In the genomic region with DNA sequence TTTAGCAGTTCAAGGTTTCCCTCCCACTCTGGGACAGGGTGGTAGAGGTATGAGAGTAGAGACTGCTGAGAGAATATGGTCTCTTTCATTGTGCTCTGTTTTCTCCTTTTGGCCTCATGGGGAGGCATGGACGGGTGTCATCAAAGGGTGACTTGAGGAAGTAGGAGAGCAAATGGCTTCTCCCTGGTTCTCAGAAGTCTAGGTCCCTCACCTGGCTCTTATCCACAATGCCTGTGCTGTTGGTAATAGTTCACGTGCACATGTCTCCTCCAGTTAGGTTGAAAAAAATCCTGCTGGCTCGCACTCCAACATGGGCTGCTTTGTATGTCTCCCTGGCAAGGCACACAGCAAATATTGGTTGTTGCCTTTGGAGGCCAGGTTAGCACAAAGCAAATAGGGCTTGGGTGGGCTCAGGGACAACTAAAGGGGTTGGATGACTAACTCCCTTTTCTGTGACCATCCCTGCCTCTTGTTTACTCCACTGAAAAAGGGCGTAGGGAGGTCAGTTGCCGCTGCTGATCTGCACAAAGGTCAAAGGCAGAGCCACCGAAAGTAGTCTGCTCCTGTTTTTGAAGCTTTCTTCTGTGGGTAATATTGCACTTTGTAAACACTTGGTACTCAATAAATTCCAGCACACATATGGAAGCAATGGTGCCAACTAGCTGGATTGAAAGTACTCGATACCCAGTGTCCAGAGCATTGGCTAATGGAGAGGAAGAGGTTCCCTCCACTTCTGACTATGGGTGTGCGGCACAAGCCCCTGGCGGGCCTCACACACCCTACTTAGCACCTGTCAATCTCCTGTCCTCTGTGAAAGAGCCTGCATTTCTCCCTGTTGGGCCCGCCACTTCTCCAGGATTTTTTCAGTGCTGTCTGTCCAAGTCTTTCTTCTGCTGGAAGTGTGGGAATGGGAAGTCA, we compare ENCODE assay signal across 1 cellular context.
TF ChIP-seq lines count a peak whose summit lies in the region.

No MANE protein-coding gene starts in this region.

TF ChIP-seq in HepG2, 621 proteins besides CTCF, POLR2A, EP300 and RAD21 (continued from another document and continues in another):
- TF ChIP-seq, protein P1, sequence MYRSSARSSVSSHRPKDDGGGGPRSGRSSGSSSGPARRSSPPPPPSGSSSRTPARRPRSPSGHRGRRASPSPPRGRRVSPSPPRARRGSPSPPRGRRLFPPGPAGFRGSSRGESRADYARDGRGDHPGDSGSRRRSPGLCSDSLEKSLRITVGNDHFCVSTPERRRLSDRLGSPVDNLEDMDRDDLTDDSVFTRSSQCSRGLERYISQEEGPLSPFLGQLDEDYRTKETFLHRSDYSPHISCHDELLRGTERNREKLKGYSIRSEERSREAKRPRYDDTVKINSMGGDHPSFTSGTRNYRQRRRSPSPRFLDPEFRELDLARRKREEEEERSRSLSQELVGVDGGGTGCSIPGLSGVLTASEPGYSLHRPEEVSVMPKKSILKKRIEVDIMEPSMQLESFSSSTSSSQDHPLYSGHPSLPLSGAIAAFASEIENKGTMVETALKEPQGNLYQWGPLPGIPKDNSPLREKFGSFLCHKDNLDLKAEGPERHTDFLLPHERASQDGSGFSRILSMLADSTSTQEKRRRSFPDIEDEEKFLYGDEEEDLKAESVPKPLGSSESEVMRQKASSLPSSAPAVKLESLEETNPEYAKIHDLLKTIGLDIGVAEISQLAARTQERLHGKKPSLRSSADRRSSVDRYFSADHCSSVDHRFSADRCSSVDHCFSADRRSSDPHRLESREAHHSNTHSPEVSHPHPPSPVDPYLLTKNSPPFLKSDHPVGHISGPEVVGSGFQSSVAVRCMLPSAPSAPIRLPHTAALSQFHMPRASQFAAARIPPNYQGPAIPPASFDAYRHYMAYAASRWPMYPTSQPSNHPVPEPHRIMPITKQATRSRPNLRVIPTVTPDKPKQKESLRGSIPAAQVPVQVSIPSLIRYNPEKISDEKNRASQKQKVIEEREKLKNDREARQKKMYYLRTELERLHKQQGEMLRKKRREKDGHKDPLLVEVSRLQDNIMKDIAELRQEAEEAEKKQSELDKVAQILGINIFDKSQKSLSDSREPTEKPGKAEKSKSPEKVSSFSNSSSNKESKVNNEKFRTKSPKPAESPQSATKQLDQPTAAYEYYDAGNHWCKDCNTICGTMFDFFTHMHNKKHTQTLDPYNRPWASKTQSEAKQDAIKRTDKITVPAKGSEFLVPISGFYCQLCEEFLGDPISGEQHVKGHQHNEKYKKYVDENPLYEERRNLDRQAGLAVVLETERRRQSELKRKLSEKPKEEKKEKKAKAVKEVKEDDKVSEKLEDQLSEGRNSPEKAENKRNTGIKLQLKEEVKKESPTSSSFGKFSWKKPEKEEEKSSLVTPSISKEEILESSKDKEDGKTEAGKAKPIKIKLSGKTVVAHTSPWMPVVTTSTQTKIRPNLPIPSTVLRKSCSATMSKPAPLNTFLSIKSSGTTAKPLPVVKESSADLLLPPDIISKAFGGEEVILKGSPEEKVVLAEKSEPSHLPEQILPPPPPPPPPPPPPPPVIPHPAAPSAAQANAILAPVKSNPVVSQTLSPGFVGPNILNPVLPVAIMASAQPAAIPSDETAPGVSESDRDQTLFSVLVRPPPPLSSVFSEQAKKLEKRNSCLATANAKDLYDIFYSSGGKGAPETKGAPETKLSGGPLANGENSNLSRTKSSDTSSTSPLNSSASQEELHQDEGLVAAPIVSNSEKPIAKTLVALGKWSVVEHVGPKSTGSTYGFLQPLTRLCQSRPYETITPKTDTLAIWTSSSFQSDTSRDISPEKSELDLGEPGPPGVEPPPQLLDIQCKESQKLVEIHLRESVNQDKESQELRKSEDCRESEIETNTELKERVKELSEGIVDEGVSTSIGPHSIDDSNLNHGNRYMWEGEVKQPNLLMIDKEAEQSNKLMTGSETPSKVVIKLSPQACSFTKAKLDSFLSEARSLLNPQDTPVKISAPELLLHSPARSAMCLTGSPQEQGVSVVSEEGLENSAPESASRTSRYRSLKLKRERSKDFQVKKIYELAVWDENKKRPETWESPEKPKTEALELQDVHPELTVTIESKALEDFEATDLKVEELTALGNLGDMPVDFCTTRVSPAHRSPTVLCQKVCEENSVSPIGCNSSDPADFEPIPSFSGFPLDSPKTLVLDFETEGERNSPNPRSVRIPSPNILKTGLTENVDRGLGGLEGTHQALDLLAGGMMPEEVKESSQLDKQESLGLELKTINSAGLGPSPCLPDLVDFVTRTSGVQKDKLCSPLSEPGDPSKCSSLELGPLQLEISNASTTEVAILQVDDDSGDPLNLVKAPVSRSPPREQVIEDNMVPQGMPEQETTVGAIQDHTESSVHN (CRISPR knock-in tag; IDR thresholded peaks at IDR 0.05) = peak; percentile 85; the same call in 1 of the 2 replicates
- no peak for TF ChIP-seq ZNF83 (CRISPR knock-in tag; IDR thresholded peaks at IDR 0.05; ENCODE audit: borderline replicate concordance)
- TF ChIP-seq, protein P2, sequence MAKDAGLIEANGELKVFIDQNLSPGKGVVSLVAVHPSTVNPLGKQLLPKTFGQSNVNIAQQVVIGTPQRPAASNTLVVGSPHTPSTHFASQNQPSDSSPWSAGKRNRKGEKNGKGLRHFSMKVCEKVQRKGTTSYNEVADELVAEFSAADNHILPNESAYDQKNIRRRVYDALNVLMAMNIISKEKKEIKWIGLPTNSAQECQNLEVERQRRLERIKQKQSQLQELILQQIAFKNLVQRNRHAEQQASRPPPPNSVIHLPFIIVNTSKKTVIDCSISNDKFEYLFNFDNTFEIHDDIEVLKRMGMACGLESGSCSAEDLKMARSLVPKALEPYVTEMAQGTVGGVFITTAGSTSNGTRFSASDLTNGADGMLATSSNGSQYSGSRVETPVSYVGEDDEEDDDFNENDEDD (CRISPR knock-in tag; IDR thresholded peaks at IDR 0.05; ENCODE audit: borderline replicate concordance) = no peak
- TF ChIP-seq HNF4A (CRISPR knock-in tag; IDR thresholded peaks at IDR 0.05) = peak; percentile 93
- peak; percentile 94 for TF ChIP-seq ZNF205 (CRISPR knock-in tag; IDR thresholded peaks at IDR 0.05)
- TF ChIP-seq, protein P3, sequence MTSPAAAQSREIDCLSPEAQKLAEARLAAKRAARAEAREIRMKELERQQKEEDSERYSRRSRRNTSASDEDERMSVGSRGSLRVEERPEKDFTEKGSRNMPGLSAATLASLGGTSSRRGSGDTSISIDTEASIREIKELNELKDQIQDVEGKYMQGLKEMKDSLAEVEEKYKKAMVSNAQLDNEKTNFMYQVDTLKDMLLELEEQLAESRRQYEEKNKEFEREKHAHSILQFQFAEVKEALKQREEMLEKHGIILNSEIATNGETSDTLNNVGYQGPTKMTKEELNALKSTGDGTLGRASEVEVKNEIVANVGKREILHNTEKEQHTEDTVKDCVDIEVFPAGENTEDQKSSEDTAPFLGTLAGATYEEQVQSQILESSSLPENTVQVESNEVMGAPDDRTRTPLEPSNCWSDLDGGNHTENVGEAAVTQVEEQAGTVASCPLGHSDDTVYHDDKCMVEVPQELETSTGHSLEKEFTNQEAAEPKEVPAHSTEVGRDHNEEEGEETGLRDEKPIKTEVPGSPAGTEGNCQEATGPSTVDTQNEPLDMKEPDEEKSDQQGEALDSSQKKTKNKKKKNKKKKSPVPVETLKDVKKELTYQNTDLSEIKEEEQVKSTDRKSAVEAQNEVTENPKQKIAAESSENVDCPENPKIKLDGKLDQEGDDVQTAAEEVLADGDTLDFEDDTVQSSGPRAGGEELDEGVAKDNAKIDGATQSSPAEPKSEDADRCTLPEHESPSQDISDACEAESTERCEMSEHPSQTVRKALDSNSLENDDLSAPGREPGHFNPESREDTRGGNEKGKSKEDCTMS (CRISPR knock-in tag; conservative IDR thresholded peaks at IDR 0.05) = no peak
- TF ChIP-seq ZNF124 (CRISPR knock-in tag; IDR thresholded peaks at IDR 0.05) = peak; percentile 99
- peak; percentile 68 for TF ChIP-seq ZSCAN9 (CRISPR knock-in tag; IDR thresholded peaks at IDR 0.05; ENCODE audit: borderline replicate concordance)
- 0 out of 2 replicates have a peak, but pooled peaks have one; percentile 18 for TF ChIP-seq ZNF547 (CRISPR knock-in tag; IDR thresholded peaks at IDR 0.05)
- no peak for TF ChIP-seq ZNF567 (CRISPR knock-in tag; IDR thresholded peaks at IDR 0.05; ENCODE audit: borderline replicate concordance)
- TF ChIP-seq PITX1 (CRISPR knock-in tag; IDR thresholded peaks at IDR 0.05) = peak; percentile 94
- TF ChIP-seq ZNF232 (CRISPR knock-in tag; IDR thresholded peaks at IDR 0.05; ENCODE audit: borderline replicate concordance) = peak; percentile 66
- peak; percentile 90; the same call in 1 of the 2 replicates for TF ChIP-seq HMG20A (CRISPR knock-in tag; IDR thresholded peaks at IDR 0.05; ENCODE audit: borderline replicate concordance)
- peak; percentile 88 for TF ChIP-seq HMG20B (CRISPR knock-in tag; conservative IDR thresholded peaks at IDR 0.05)
- peak; percentile 45; the same call in 1 of the 2 replicates for TF ChIP-seq ZNF7 (CRISPR knock-in tag; IDR thresholded peaks at IDR 0.05)
- peak; percentile 34; the same call in 1 of the 2 replicates for TF ChIP-seq ZFX (CRISPR knock-in tag; IDR thresholded peaks at IDR 0.05; ENCODE audit: low read depth)
- TF ChIP-seq ZNF329 (CRISPR knock-in tag; IDR thresholded peaks at IDR 0.05; ENCODE audit: low read depth) = no peak
- peak; percentile 96 for TF ChIP-seq FOXK1 (CRISPR knock-in tag; IDR thresholded peaks at IDR 0.05; ENCODE audit: borderline replicate concordance, low read depth)
- TF ChIP-seq, protein P4, sequence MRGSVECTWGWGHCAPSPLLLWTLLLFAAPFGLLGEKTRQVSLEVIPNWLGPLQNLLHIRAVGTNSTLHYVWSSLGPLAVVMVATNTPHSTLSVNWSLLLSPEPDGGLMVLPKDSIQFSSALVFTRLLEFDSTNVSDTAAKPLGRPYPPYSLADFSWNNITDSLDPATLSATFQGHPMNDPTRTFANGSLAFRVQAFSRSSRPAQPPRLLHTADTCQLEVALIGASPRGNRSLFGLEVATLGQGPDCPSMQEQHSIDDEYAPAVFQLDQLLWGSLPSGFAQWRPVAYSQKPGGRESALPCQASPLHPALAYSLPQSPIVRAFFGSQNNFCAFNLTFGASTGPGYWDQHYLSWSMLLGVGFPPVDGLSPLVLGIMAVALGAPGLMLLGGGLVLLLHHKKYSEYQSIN (CRISPR knock-in tag; IDR thresholded peaks at IDR 0.05; ENCODE audit: borderline replicate concordance) = no peak
- no peak for TF ChIP-seq ZNF343 (CRISPR knock-in tag; IDR thresholded peaks at IDR 0.05)
- no peak for TF ChIP-seq RARG (CRISPR knock-in tag; IDR thresholded peaks at IDR 0.05; ENCODE audit: low read depth)
- TF ChIP-seq, protein P5, sequence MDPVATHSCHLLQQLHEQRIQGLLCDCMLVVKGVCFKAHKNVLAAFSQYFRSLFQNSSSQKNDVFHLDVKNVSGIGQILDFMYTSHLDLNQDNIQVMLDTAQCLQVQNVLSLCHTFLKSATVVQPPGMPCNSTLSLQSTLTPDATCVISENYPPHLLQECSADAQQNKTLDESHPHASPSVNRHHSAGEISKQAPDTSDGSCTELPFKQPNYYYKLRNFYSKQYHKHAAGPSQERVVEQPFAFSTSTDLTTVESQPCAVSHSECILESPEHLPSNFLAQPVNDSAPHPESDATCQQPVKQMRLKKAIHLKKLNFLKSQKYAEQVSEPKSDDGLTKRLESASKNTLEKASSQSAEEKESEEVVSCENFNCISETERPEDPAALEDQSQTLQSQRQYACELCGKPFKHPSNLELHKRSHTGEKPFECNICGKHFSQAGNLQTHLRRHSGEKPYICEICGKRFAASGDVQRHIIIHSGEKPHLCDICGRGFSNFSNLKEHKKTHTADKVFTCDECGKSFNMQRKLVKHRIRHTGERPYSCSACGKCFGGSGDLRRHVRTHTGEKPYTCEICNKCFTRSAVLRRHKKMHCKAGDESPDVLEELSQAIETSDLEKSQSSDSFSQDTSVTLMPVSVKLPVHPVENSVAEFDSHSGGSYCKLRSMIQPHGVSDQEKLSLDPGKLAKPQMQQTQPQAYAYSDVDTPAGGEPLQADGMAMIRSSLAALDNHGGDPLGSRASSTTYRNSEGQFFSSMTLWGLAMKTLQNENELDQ (CRISPR knock-in tag; IDR thresholded peaks at IDR 0.05; ENCODE audit: borderline replicate concordance) = no peak
- TF ChIP-seq, protein P6, sequence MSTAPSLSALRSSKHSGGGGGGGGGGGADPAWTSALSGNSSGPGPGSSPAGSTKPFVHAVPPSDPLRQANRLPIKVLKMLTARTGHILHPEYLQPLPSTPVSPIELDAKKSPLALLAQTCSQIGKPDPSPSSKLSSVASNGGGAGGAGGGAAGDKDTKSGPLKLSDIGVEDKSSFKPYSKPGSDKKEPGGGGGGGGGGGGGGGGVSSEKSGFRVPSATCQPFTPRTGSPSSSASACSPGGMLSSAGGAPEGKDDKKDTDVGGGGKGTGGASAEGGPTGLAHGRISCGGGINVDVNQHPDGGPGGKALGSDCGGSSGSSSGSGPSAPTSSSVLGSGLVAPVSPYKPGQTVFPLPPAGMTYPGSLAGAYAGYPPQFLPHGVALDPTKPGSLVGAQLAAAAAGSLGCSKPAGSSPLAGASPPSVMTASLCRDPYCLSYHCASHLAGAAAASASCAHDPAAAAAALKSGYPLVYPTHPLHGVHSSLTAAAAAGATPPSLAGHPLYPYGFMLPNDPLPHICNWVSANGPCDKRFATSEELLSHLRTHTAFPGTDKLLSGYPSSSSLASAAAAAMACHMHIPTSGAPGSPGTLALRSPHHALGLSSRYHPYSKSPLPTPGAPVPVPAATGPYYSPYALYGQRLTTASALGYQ (CRISPR knock-in tag; IDR thresholded peaks at IDR 0.05) = peak; percentile 90
- peak; percentile 96 for TF ChIP-seq MIER3 (CRISPR knock-in tag; IDR thresholded peaks at IDR 0.05; ENCODE audit: borderline replicate concordance)
- no peak for TF ChIP-seq PHB2 (IDR thresholded peaks at IDR 0.05; ENCODE audit: partially characterized antibody)
- peak; percentile 78; the same call in 1 of the 2 replicates for TF ChIP-seq WIZ (CRISPR knock-in tag; IDR thresholded peaks at IDR 0.05)
- TF ChIP-seq ZNF550 (CRISPR knock-in tag; IDR thresholded peaks at IDR 0.05; ENCODE audit: borderline replicate concordance) = no peak
- peak; percentile 70 for TF ChIP-seq ATF1 (CRISPR knock-in tag; IDR thresholded peaks at IDR 0.05)
- no peak for TF ChIP-seq ZBTB1 (CRISPR knock-in tag; IDR thresholded peaks at IDR 0.05; ENCODE audit: borderline replicate concordance)
- TF ChIP-seq ZNF737 (CRISPR knock-in tag; IDR thresholded peaks at IDR 0.05; ENCODE audit: borderline replicate concordance) = no peak
- TF ChIP-seq CCAR2 (optimal IDR thresholded peaks at IDR 0.05; ENCODE audit: low read depth, low read length) = no peak
- TF ChIP-seq ZNF17 (CRISPR knock-in tag; IDR thresholded peaks at IDR 0.05) = no peak
- TF ChIP-seq SALL2 (CRISPR knock-in tag; IDR thresholded peaks at IDR 0.05) = no peak
- TF ChIP-seq KDM6A (CRISPR knock-in tag; IDR thresholded peaks at IDR 0.05; ENCODE audit: low read depth) = peak; percentile 97
- TF ChIP-seq, protein P7, sequence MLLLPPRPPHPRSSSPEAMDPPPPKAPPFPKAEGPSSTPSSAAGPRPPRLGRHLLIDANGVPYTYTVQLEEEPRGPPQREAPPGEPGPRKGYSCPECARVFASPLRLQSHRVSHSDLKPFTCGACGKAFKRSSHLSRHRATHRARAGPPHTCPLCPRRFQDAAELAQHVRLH (CRISPR knock-in tag; IDR thresholded peaks at IDR 0.05; ENCODE audit: borderline replicate concordance, low read depth) = peak; percentile 87
- TF ChIP-seq, protein P8, sequence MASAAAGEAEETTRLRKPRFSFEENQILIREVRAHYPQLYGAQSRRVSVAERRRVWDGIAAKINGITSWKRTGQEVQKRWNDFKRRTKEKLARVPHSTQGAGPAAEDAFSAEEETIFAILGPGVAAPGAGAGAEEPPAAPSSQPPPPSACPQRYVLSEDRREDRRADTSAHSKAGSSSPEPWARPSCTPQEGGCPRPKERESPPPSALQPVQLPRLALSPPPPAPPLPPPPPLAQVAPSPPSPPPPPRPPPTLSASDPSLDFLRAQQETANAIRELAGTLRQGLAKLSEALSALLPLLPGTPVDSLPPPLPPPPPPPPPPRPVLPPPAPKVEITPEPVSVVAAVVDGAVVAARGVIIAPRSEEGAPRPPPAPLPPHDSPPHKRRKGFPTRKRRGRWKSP (CRISPR knock-in tag; IDR thresholded peaks at IDR 0.05) = peak; percentile 20; the same call in 1 of the 2 replicates
- TF ChIP-seq ZNF746 (CRISPR knock-in tag; IDR thresholded peaks at IDR 0.05) = peak; percentile 61; the same call in 1 of the 2 replicates
